1 cellular context compared by ENCODE assay signal in genomic region chr21:19076031-19076430, GRCh38.
TF ChIP-seq lines count a peak whose summit lies in the region.

No MANE protein-coding gene starts in this region.

TF ChIP-seq in H1, 55 proteins besides CTCF, POLR2A, EP300 and RAD21:
- TF ChIP-seq CEBPB (IDR thresholded peaks at IDR 0.05; ENCODE audit: low read depth, low read length) (peak; percentile 96), HDAC2 (IDR thresholded peaks at IDR 0.05; ENCODE audit: borderline replicate concordance in 1 of 2, low read depth in 2 of 2, low read length in 2 of 2) (no peak)
